ENCODE assay signal across 13 cellular contexts in genomic region chr12:123034865-123035264, GRCh38. TPM values are rescaled to one million over a fixed set of nuclear protein-coding genes. Genes with fewer than 3 reads are reported as not detected.
DNase-seq lines count a peak whose midpoint lies in the region; ATAC-seq, FAIRE-seq and TF ChIP-seq lines count a peak whose summit lies in the region.
"Had no signal": no experiment of that assay in that cellular context is flagged by ENCODE, and none has a peak within 500 bp of the region (broad histone marks: within the 10 kb centered on the region; RNA-seq: fewer than 3 reads in every experiment).

No MANE protein-coding gene starts in this region.

- H3K4me3 ChIP-seq in Caco-2 (ENCODE audit: low read depth, low read length), result no peak overlapping the region
- H3K4me3 ChIP-seq: ascending aorta had no signal

- TF ChIP-seq POLR2A in H54 (IDR thresholded peaks at IDR 0.05; ENCODE audit: low read depth, low read length), result no peak

- peak; percentile 72 for DNase-seq in AG20443 (ENCODE audit: low spot score)
- peak; percentile 80 for DNase-seq in H54 (ENCODE audit: insufficient read length, low spot score)
- no peak for DNase-seq in activated naive CD8-positive, alpha-beta T cell treated with anti-CD3 and anti-CD28 coated beads, Interleukin-2, amount 10 ng/mL, durations not matched to agents 7 days and 5 days
- peak; percentile 49 for DNase-seq in kidney glomerular epithelial cell (lab: John Stamatoyannopoulos, UW)
- DNase-seq in Caco-2, result no peak
- DNase-seq in CD14-positive monocyte (ENCODE audit: low spot score), result no peak
- DNase-seq: NCI-H2227 treated with DMSO at 0.1 percent for 48 hours had no signal

- no peaks in the 10 kb centered on the region for H3K9me3 Mint-ChIP-seq in activated naive CD8-positive, alpha-beta T cell treated with anti-CD3 and anti-CD28 coated beads, Interleukin-2, amount 10 ng/mL, durations not matched to agents 7 days and 5 days
- no peaks in the 10 kb centered on the region for H3K9me3 Mint-ChIP-seq in Caco-2 (ENCODE audit: unreplicated experiment)
- peaks cover 0 to 3% (median 0%) of the 10 kb centered on the region in 7 donors for H3K9me3 Mint-ChIP-seq in CD14-positive monocyte
- H3K9me3 Mint-ChIP-seq: stimulated activated memory B cell treated with anti-CD40 and anti-IgM and Interleukin-4, amounts not matched to agents 10 μg/mL and 1 μg/mL and 100 μg/mL, for 72 hours; T-helper 1 cell treated with Interleukin-12 subunit alpha and Interleukin-12 subunit beta and Interleukin-4 antibody, amounts not matched to agents 30 μg/mL and 1 μg/mL, for 36 hours had no signal

- BruUV-seq in Caco-2 (replicated peaks; lab: Mats Ljungman, UMichigan), result no TSS peak

- H3K36me3 Mint-ChIP-seq in activated naive CD8-positive, alpha-beta T cell treated with anti-CD3 and anti-CD28 coated beads, Interleukin-2, amount 10 ng/mL, durations not matched to agents 7 days and 5 days, result peaks cover 9% of the 10 kb centered on the region
- H3K36me3 Mint-ChIP-seq in Caco-2 (ENCODE audit: insufficient read depth, unreplicated experiment) (no peaks in the 10 kb centered on the region), CD14-positive monocyte (peaks cover 0 to 2% of the 10 kb centered on the region in 2 donors)

- TF ChIP-seq CTCF in Caco-2 (IDR thresholded peaks at IDR 0.05; ENCODE audit: insufficient read depth in 1 of 2, low read depth in 1 of 2, low read length in 1 of 2, severe bottlenecking in 1 of 2, unreplicated experiment in 1 of 2), result no peak
- no peak for TF ChIP-seq CTCF in CD14-positive monocyte (IDR thresholded peaks at IDR 0.05)

- H3K9me3 ChIP-seq in Caco-2, result no peaks in the 10 kb centered on the region
- H3K9me3 ChIP-seq: ascending aorta had no signal

- no peaks in the 10 kb centered on the region for H3K36me3 ChIP-seq in Caco-2 (ENCODE audit: control insufficient read depth, insufficient read depth, low read length)

- H3K27ac Mint-ChIP-seq in activated naive CD8-positive, alpha-beta T cell treated with anti-CD3 and anti-CD28 coated beads, Interleukin-2, amount 10 ng/mL, durations not matched to agents 7 days and 5 days, result peak overlapping the region; percentile 10
- H3K27ac Mint-ChIP-seq in Caco-2 (ENCODE audit: unreplicated experiment) (no peak overlapping the region), CD14-positive monocyte (no peak overlapping the region)
- H3K27ac Mint-ChIP-seq: progenitor cell of endocrine pancreas; stimulated activated memory B cell treated with anti-CD40 and anti-IgM and Interleukin-4, amounts not matched to agents 10 μg/mL and 1 μg/mL and 100 μg/mL, for 72 hours; T-helper 1 cell treated with Interleukin-12 subunit alpha and Interleukin-12 subunit beta and Interleukin-4 antibody, amounts not matched to agents 30 μg/mL and 1 μg/mL, for 36 hours had no signal

- CTCF ChIA-PET in Caco-2 (lab: Charles Lee), result no interaction called here

- H3K4me1 Mint-ChIP-seq in activated naive CD8-positive, alpha-beta T cell treated with anti-CD3 and anti-CD28 coated beads, Interleukin-2, amount 10 ng/mL, durations not matched to agents 7 days and 5 days, result peaks cover 18% of the 10 kb centered on the region
- H3K4me1 Mint-ChIP-seq in Caco-2 (ENCODE audit: low read depth, unreplicated experiment) (no peaks in the 10 kb centered on the region), CD14-positive monocyte (peaks cover 35% of the 10 kb centered on the region)

- FAIRE-seq in H54 (lab: Jason Lieb, UNC), result peak; percentile 38

- H3K27me3 Mint-ChIP-seq in activated naive CD8-positive, alpha-beta T cell treated with anti-CD3 and anti-CD28 coated beads, Interleukin-2, amount 10 ng/mL, durations not matched to agents 7 days and 5 days, result no peaks in the 10 kb centered on the region
- H3K27me3 Mint-ChIP-seq in Caco-2 (ENCODE audit: insufficient read depth, unreplicated experiment), result no peaks in the 10 kb centered on the region
- peaks cover 0 to 6% (median 4%) of the 10 kb centered on the region in 3 donors for H3K27me3 Mint-ChIP-seq in CD14-positive monocyte (ENCODE audit: low read depth in 3 of 3)
- H3K27me3 Mint-ChIP-seq: stimulated activated memory B cell treated with anti-CD40 and anti-IgM and Interleukin-4, amounts not matched to agents 10 μg/mL and 1 μg/mL and 100 μg/mL, for 72 hours had no signal

- H3K4me1 ChIP-seq in Caco-2, result no peaks in the 10 kb centered on the region
- H3K4me1 ChIP-seq: ascending aorta had no signal

- H3K27me3 ChIP-seq in Caco-2 (replicated peaks; ENCODE audit: control insufficient read depth, insufficient read depth, low read length), result no peaks in the 10 kb centered on the region
- H3K27me3 ChIP-seq: ascending aorta had no signal

- POLR2A ChIA-PET in activated naive CD8-positive, alpha-beta T cell treated with anti-CD3 and anti-CD28 coated beads, Interleukin-2, amount 10 ng/mL, durations not matched to agents 7 days and 5 days (lab: Charles Lee), result no interaction called here
- POLR2A ChIA-PET in Caco-2 (lab: Charles Lee), result no interaction called here

- no peak overlapping the region for H3K4me3 Mint-ChIP-seq in activated naive CD8-positive, alpha-beta T cell treated with anti-CD3 and anti-CD28 coated beads, Interleukin-2, amount 10 ng/mL, durations not matched to agents 7 days and 5 days
- H3K4me3 Mint-ChIP-seq in Caco-2 (ENCODE audit: unreplicated experiment), result no peak overlapping the region
- H3K4me3 Mint-ChIP-seq in CD14-positive monocyte, result no peak overlapping the region
- H3K4me3 Mint-ChIP-seq: stimulated activated memory B cell treated with anti-CD40 and anti-IgM and Interleukin-4, amounts not matched to agents 10 μg/mL and 1 μg/mL and 100 μg/mL, for 72 hours; T-helper 1 cell treated with Interleukin-12 subunit alpha and Interleukin-12 subunit beta and Interleukin-4 antibody, amounts not matched to agents 30 μg/mL and 1 μg/mL, for 36 hours had no signal

- ATAC-seq in activated naive CD8-positive, alpha-beta T cell treated with anti-CD3 and anti-CD28 coated beads, Interleukin-2, amount 10 ng/mL, durations not matched to agents 7 days and 5 days (ENCODE audit: low read depth), result peak; percentile 23
- no peak for ATAC-seq in GM21526 (IDR thresholded peaks at IDR 0.05; ENCODE audit: low FRiP score, unreplicated experiment)
- no peak for ATAC-seq in HG02884 (IDR thresholded peaks at IDR 0.05; ENCODE audit: unreplicated experiment)
- ATAC-seq: stimulated activated memory B cell treated with anti-CD40 and anti-IgM and Interleukin-4, amounts not matched to agents 10 μg/mL and 1 μg/mL and 100 μg/mL, for 72 hours had no signal

- intact Hi-C loops in Caco-2 (cut with micrococcal nuclease; ENCODE audit: unreplicated experiment) (no loop called here), CD14-positive monocyte (cut with micrococcal nuclease) (no loop called here)

RNA-seq across cellular contexts. Expression of gene ARL6IP4, which starts 54.4 kb away (rescaled TPM):
- total RNA-seq in activated naive CD8-positive, alpha-beta T cell treated with anti-CD3 and anti-CD28 coated beads, Interleukin-2, amount 10 ng/mL, durations not matched to agents 7 days and 5 days, result 100 to 1,000 TPM; 204 to 211 TPM
- 99.6 and 103 TPM in 2 replicates for total RNA-seq in Caco-2 (2022)
- polyA plus RNA-seq in CD14-positive monocyte, result 100 to 1,000 TPM; 152 to 167 TPM

RNA-seq across cellular contexts. Expression of gene OGFOD2, which starts 59.8 kb away (rescaled TPM):
- total RNA-seq in activated naive CD8-positive, alpha-beta T cell treated with anti-CD3 and anti-CD28 coated beads, Interleukin-2, amount 10 ng/mL, durations not matched to agents 7 days and 5 days, result 10 to 100 TPM; 33.8 to 35.5 TPM
- 21.6 and 22.7 TPM in 2 replicates for total RNA-seq in Caco-2 (2022)
- 10 to 100 TPM; 13.0 to 13.6 TPM for polyA plus RNA-seq in CD14-positive monocyte

Comparison
In these comparisons a context has a peak if more than half of its experiments do, and no peak if none do; other contexts are left out.
1. DNase-seq: peak in AG20443 (single experiment), H54 (single experiment) and kidney glomerular epithelial cell (single experiment); none in activated naive CD8-positive, alpha-beta T cell treated with anti-CD3 and anti-CD28 coated beads, Interleukin-2, amount 10 ng/mL, durations not matched to agents 7 days and 5 days (single experiment), Caco-2 (0 of 2) and CD14-positive monocyte (single experiment).